8 cellular contexts compared by ENCODE assay signal in the genomic region with DNA sequence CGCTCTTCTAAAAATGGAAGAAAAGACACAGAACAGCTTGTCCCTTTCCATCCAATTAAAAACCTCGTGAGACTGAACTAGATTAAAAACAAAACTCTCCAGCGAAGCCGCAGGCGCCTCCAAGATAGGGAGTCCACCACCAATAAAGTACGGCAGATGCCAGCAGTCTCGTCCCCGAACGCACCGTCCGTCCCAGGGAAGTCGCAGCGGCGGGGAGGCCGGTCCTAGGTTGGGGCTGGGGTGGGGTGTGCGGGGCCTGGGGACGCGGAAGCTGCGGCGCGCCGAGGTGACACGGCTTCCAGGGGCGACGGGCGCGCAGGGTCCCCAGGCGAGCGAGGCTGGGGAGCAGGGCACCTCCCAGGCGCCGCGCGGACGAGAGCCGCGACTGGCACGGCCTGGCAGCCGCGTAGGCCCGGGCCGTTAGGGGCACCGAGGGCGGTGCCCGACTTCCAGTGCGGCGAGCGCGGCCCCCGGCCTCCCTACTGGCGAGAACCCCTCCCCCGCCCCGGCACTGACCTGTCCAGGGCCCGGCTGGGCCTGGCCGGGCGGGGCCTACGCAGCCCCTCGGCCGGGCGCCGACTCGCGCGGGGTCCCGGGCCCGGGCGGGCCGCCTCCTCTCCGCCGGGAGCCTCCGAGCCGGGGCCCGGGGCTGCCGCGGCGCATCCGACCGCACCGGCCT. TPM values are rescaled to one million over a fixed set of nuclear protein-coding genes. Genes with fewer than 3 reads are reported as not detected.
A peak's percentile ranks its signal among the peaks of the same experiment; 100 is the strongest.
DNase-seq lines count a peak whose midpoint lies in the region; ATAC-seq, FAIRE-seq and TF ChIP-seq lines count a peak whose summit lies in the region.

No MANE protein-coding gene starts in this region.

- peak overlapping the region; percentile 72 for H3K4me3 ChIP-seq in rectal smooth muscle tissue (ENCODE audit: low read length)

- H3K27ac ChIP-seq in rectal smooth muscle tissue (ENCODE audit: low read depth, low read length) = peak overlapping the region; percentile 95

- H3K9ac ChIP-seq in rectal smooth muscle tissue (ENCODE audit: low read length) = peak overlapping the region; percentile 71

- no peak for FAIRE-seq in HTR-8/SVneo (lab: Jason Lieb, UNC)

- intact Hi-C loops in Right ventricle myocardium superior (cut with DNase I) = no loop called here

- peaks cover 34% of the 10 kb centered on the region for H3K4me1 ChIP-seq in rectal smooth muscle tissue (ENCODE audit: control insufficient read depth, insufficient read depth, low read length)

- no peaks in the 10 kb centered on the region for H3K36me3 ChIP-seq in rectal smooth muscle tissue (ENCODE audit: control insufficient read depth, insufficient read depth, low read length)

- ATAC-seq in HG02938 (IDR thresholded peaks at IDR 0.05; ENCODE audit: unreplicated experiment) = peak; percentile 26
- peak; percentile 26 for ATAC-seq in Right ventricle myocardium superior (ENCODE audit: poor library complexity)

- no peaks in the 10 kb centered on the region for H3K27me3 ChIP-seq in rectal smooth muscle tissue (ENCODE audit: control insufficient read depth, insufficient read depth, low read length)

- peak; percentile 55 for DNase-seq in NK-92 treated with Interleukin-12 subunit alpha and Interleukin-12 subunit beta, amount 100 ng/mL, for 24 hours (lab: John Stamatoyannopoulos, UW)
- DNase-seq in NK-92 (lab: John Stamatoyannopoulos, UW; ENCODE audit: unreplicated experiment) (no peak), Right ventricle myocardium superior (peak; percentile 74), HTR-8/SVneo (ENCODE audit: insufficient read length, low spot score) (no peak)
- DNase-seq in activated naive CD4-positive, alpha-beta T cell treated with Interleukin-2 at 50 U/mL for 16 hours = peak; percentile 45

TF ChIP-seq in PFSK-1, 5 proteins besides CTCF, POLR2A, EP300 and RAD21:
- no peak; the same call in 1 of the 2 replicates for TF ChIP-seq POLR2AphosphoS5 (IDR thresholded peaks at IDR 0.05; ENCODE audit: low read depth, low read length)
- TF ChIP-seq TAF1 (IDR thresholded peaks at IDR 0.05; ENCODE audit: borderline replicate concordance, insufficient read depth, low read length) = no peak
- peak; percentile 4 for TF ChIP-seq FOXP2 (optimal IDR thresholded peaks at IDR 0.05; ENCODE audit: borderline replicate concordance, extremely low read depth, extremely low read length, insufficient read depth)

RNA-seq across cellular contexts. Expression of gene A3GALT2, which starts 28.3 kb away (rescaled TPM):
- polyA plus RNA-seq in PFSK-1 (2012; ENCODE audit: insufficient read length, low read depth) = not detected
- total RNA-seq in Right ventricle myocardium superior = not detected

Comparison
In these comparisons a context has a peak if more than half of its experiments do, and no peak if none do; other contexts are left out.
1. DNase-seq: peak in NK-92 treated with Interleukin-12 subunit alpha and Interleukin-12 subunit beta, amount 100 ng/mL, for 24 hours (single experiment), activated naive CD4-positive, alpha-beta T cell treated with Interleukin-2 at 50 U/mL for 16 hours (single experiment) and Right ventricle myocardium superior (single experiment); none in NK-92 (single experiment) and HTR-8/SVneo (single experiment).